26 cellular contexts compared by ENCODE assay signal in genomic region chr1:229613938-229614337, GRCh38.
"Had no signal": no experiment of that assay in that cellular context is flagged by ENCODE, and none has a peak within 500 bp of the region (broad histone marks: within the 10 kb centered on the region; RNA-seq: fewer than 3 reads in every experiment).

No MANE protein-coding gene starts in this region.

- H3K27ac ChIP-seq: colonic mucosa, epithelial cell of prostate, esophagus squamous epithelium, gastrocnemius medialis, heart right ventricle, left lung, lower lobe of right lung had no signal

- H3K27ac Mint-ChIP-seq: dendritic cell treated with granulocyte-macrophage colony-stimulating factor and Interleukin-4, amounts not matched to agents 40 ng/mL and 50 ng/mL, for 4 days; effector memory CD8-positive, alpha-beta T cell; mesothelial cell of epicardium had no signal

- H3K9me3 ChIP-seq: colonic mucosa, esophagus squamous epithelium, gastrocnemius medialis, heart right ventricle, left lung, lower lobe of right lung, mucosa of descending colon had no signal

- H3K4me3 ChIP-seq: colonic mucosa, esophagus squamous epithelium, gastrocnemius medialis, heart right ventricle, left lung, lower lobe of right lung, mucosa of descending colon had no signal

- DNase-seq: colonic mucosa; cortex of kidney; effector CD8-positive, alpha-beta T cell; effector memory CD8-positive, alpha-beta T cell; endodermal cell; erythroblast; esophagus squamous epithelium; foreskin fibroblast; foreskin melanocyte; gastrocnemius medialis; glutamatergic neuron; head of caudate nucleus; heart right ventricle; left cardiac atrium; left lung; left ventricle myocardium superior; lower lobe of right lung; mesenchymal stem cell; mucosa of descending colon had no signal

- H3K27me3 ChIP-seq: colonic mucosa, esophagus squamous epithelium, gastrocnemius medialis, heart right ventricle, left lung had no signal

- H3K9me3 Mint-ChIP-seq: dendritic cell treated with granulocyte-macrophage colony-stimulating factor and Interleukin-4, amounts not matched to agents 40 ng/mL and 50 ng/mL, for 4 days; effector memory CD8-positive, alpha-beta T cell; endodermal cell; mesothelial cell of epicardium had no signal

- H3K4me1 ChIP-seq: colonic mucosa, esophagus squamous epithelium, gastrocnemius medialis, left lung, lower lobe of right lung had no signal

- H3K4me1 Mint-ChIP-seq: mesothelial cell of epicardium had no signal

- FAIRE-seq: endometrium, islet of Langerhans, keratinocyte had no signal

- H3K27me3 Mint-ChIP-seq: dendritic cell treated with granulocyte-macrophage colony-stimulating factor and Interleukin-4, amounts not matched to agents 40 ng/mL and 50 ng/mL, for 4 days; effector memory CD8-positive, alpha-beta T cell had no signal

- ATAC-seq: effector memory CD8-positive, alpha-beta T cell; esophagus mucosa; gastrocnemius medialis; heart right ventricle; left cardiac atrium; left lung; left ventricle myocardium superior; lower lobe of right lung; mucosa of descending colon had no signal

- H3K4me3 Mint-ChIP-seq: dendritic cell treated with granulocyte-macrophage colony-stimulating factor and Interleukin-4, amounts not matched to agents 40 ng/mL and 50 ng/mL, for 4 days; effector memory CD8-positive, alpha-beta T cell; endodermal cell; mesothelial cell of epicardium had no signal
